In the genomic region with DNA sequence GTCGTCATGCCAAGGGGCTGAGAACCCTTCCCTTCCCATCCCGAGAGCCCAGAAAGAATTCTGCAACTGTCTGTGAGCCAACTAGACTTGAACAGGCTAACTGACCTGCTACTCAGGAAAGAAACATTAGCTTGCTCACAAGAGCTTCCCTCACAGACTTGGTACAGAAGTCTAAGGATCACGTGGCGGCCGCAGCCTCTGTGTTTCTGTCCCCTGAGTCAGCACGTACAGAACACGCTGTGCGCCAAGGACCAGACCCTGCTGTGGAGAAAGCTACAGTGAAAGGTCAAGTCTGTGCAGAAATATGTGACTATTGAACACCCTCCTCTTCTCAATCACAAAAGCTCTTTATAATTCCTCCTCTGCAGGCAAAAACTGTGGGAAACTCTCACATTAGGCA, we compare ENCODE assay signal across 18 cellular contexts.
DNase-seq lines count a peak whose midpoint lies in the region; ATAC-seq and TF ChIP-seq lines count a peak whose summit lies in the region.
"Had no signal": no experiment of that assay in that cellular context is flagged by ENCODE, and none has a peak within 500 bp of the region (broad histone marks: within the 10 kb centered on the region; RNA-seq: fewer than 3 reads in every experiment).

No MANE protein-coding gene starts in this region.

- no peaks in the 10 kb centered on the region for H3K36me3 ChIP-seq in CD8-positive, alpha-beta T cell (ENCODE audit: insufficient read depth, low read length)
- H3K36me3 ChIP-seq: adrenal gland, tibial artery had no signal

- H3K4me1 Mint-ChIP-seq in CD8-positive, alpha-beta T cell (ENCODE audit: low read depth), result peaks cover 13% of the 10 kb centered on the region
- H3K4me1 Mint-ChIP-seq: activated CD4-positive, alpha-beta T cell treated with anti-CD3 and anti-CD28 coated beads for 36 hours had no signal

- CTCF ChIA-PET in CD8-positive, alpha-beta T cell (lab: Charles Lee), result no interaction called here

- H3K9me3 ChIP-seq in CD8-positive, alpha-beta T cell (ENCODE audit: low read length), result no peaks in the 10 kb centered on the region
- H3K9me3 ChIP-seq: A549, adrenal gland, tibial artery had no signal

- no peak overlapping the region for H3K4me3 Mint-ChIP-seq in CD8-positive, alpha-beta T cell
- H3K4me3 Mint-ChIP-seq: activated CD4-positive, alpha-beta T cell treated with anti-CD3 and anti-CD28 coated beads for 36 hours; CD4-positive, CD25-positive, alpha-beta regulatory T cell; dendritic cell treated with granulocyte-macrophage colony-stimulating factor and Interleukin-4, amounts not matched to agents 40 ng/mL and 50 ng/mL, for 4 days had no signal

- H3K27me3 Mint-ChIP-seq in CD8-positive, alpha-beta T cell (ENCODE audit: low read depth), result peaks cover 19% of the 10 kb centered on the region
- H3K27me3 Mint-ChIP-seq: CD4-positive, CD25-positive, alpha-beta regulatory T cell had no signal

- intact Hi-C loops in left ventricle myocardium superior (cut with micrococcal nuclease), result no loop called here
- intact Hi-C loops in posterior cingulate gyrus (cut with DNase I), result loop anchor here (5.0 kb wide), 2 partner anchors 54 to 149 kb away; partner anchors contain the start of gene QKI
- intact Hi-C loops in CD8-positive, alpha-beta T cell (cut with DNase I, micrococcal nuclease), result no loop called here

- TF ChIP-seq CTCF in CD8-positive, alpha-beta T cell (IDR thresholded peaks at IDR 0.05), result no peak

- H3K27me3 ChIP-seq in CD8-positive, alpha-beta T cell (ENCODE audit: insufficient read depth, low read length), result peaks cover 2% of the 10 kb centered on the region
- H3K27me3 ChIP-seq: adrenal gland, tibial artery had no signal

- H3K9me3 Mint-ChIP-seq in CD8-positive, alpha-beta T cell, result no peaks in the 10 kb centered on the region
- H3K9me3 Mint-ChIP-seq: dendritic cell treated with granulocyte-macrophage colony-stimulating factor and Interleukin-4, amounts not matched to agents 40 ng/mL and 50 ng/mL, for 4 days had no signal

- peak overlapping the region; percentile 100 for H3K27ac ChIP-seq in caudate nucleus (ENCODE audit: low read depth, low read length)
- H3K27ac ChIP-seq in CD8-positive, alpha-beta T cell (ENCODE audit: low read depth, low read length), result no peak overlapping the region
- H3K27ac ChIP-seq: A549, adrenal gland, tibial artery had no signal

- ATAC-seq in left ventricle myocardium superior (peak; percentile 65), GM19035 (IDR thresholded peaks at IDR 0.05; ENCODE audit: unreplicated experiment) (no peak), HG03469 (IDR thresholded peaks at IDR 0.05; ENCODE audit: unreplicated experiment) (no peak)
- ATAC-seq in CD8-positive, alpha-beta T cell, result no peak
- ATAC-seq: A549; activated CD4-positive, alpha-beta T cell treated with anti-CD3 and anti-CD28 coated beads for 36 hours; HCT116 had no signal

- POLR2A ChIA-PET in CD8-positive, alpha-beta T cell (lab: Charles Lee), result no interaction called here

- no peaks in the 10 kb centered on the region for H3K36me3 Mint-ChIP-seq in CD8-positive, alpha-beta T cell
- H3K36me3 Mint-ChIP-seq: CD4-positive, CD25-positive, alpha-beta regulatory T cell had no signal

- H3K4me1 ChIP-seq in CD8-positive, alpha-beta T cell (ENCODE audit: insufficient read depth, low read length), result no peaks in the 10 kb centered on the region
- H3K4me1 ChIP-seq: A549, adrenal gland had no signal

- H3K27ac Mint-ChIP-seq in CD8-positive, alpha-beta T cell, result no peak overlapping the region
- H3K27ac Mint-ChIP-seq: activated CD4-positive, alpha-beta T cell treated with anti-CD3 and anti-CD28 coated beads for 36 hours; CD4-positive, CD25-positive, alpha-beta regulatory T cell; dendritic cell treated with granulocyte-macrophage colony-stimulating factor and Interleukin-4, amounts not matched to agents 40 ng/mL and 50 ng/mL, for 4 days had no signal

- DNase-seq in C1 segment of cervical spinal cord (lab: John Stamatoyannopoulos, UW), result peak in 8 of 14 donors; percentile 26 to 78 (median 70)
- DNase-seq in caudate nucleus (lab: John Stamatoyannopoulos, UW), result peak in 51 of 61 donors; percentile 34 to 82 (median 61)
- peak; percentile 70 for DNase-seq in left ventricle myocardium superior
- peak in 9 of 10 donors; percentile 40 to 92 (median 56) for DNase-seq in posterior cingulate gyrus
- DNase-seq in GM19240 (ENCODE audit: insufficient read length, low spot score), result no peak
- DNase-seq in CD8-positive, alpha-beta T cell, result no peak
- DNase-seq: activated CD4-positive, alpha-beta T cell treated with anti-CD3 and anti-CD28 coated beads for 36 hours; adrenal gland; CD4-positive, CD25-positive, alpha-beta regulatory T cell; kidney; NCI-H1417; NCI-H2171; tibial artery had no signal

- no peak overlapping the region for H3K4me3 ChIP-seq in CD8-positive, alpha-beta T cell (ENCODE audit: low read depth, low read length)
- H3K4me3 ChIP-seq: A549, adrenal gland, tibial artery had no signal

Comparison
In these comparisons a context has a peak if more than half of its experiments do, and no peak if none do; other contexts are left out.
1. DNase-seq: peak in C1 segment of cervical spinal cord (8 of 14), caudate nucleus (51 of 61), left ventricle myocardium superior (single experiment) and posterior cingulate gyrus (9 of 10); none in GM19240 (single experiment) and CD8-positive, alpha-beta T cell (0 of 7).